Comparison of ENCODE assay signal across 19 cellular contexts in genomic region chr16:1097156-1097555, GRCh38. TPM values are rescaled to one million over a fixed set of nuclear protein-coding genes. Genes with fewer than 3 reads are reported as not detected.
A peak's percentile ranks its signal among the peaks of the same experiment; 100 is the strongest.
DNase-seq lines count a peak whose midpoint lies in the region; ATAC-seq and TF ChIP-seq lines count a peak whose summit lies in the region.
"Had no signal": no experiment of that assay in that cellular context is flagged by ENCODE, and none has a peak within 500 bp of the region (broad histone marks: within the 10 kb centered on the region; RNA-seq: fewer than 3 reads in every experiment).

No MANE protein-coding gene starts in this region.

- in situ Hi-C loops in gastrocnemius medialis (cut with MboI; ENCODE audit: low sequenced_read_pairs in 4 of 4) = no loop called here

- 0 out of 2 replicates have a peak, but pooled peaks cover 2% of the 10 kb centered on the region for H3K9me3 ChIP-seq in OCI-LY7 (ENCODE audit: low read length)
- H3K9me3 ChIP-seq in heart right ventricle = no peaks in the 10 kb centered on the region
- no peaks in the 10 kb centered on the region for H3K9me3 ChIP-seq in gastrocnemius medialis

- no peak for TF ChIP-seq POLR2A in gastrocnemius medialis (IDR thresholded peaks at IDR 0.05)

- no peak overlapping the region for H3K4me2 ChIP-seq in OCI-LY7 (ENCODE audit: low read length)

- TF ChIP-seq CTCF in OCI-LY7 (conservative IDR thresholded peaks at IDR 0.05; ENCODE audit: low read length) (no peak), heart right ventricle (IDR thresholded peaks at IDR 0.05) (no peak), gastrocnemius medialis (IDR thresholded peaks at IDR 0.05 in 4 of 5, conservative IDR thresholded peaks at IDR 0.05 in 1 of 5) (no peak)

- POLR2A ChIA-PET in OCI-LY7 (lab: Charles Lee) = no interaction called here

- 66 to 71% methylated on average over 18 of the region's 18 CpGs for WGBS in heart right ventricle, 2 donors

- H3K36me3 ChIP-seq in OCI-LY7 (ENCODE audit: insufficient read depth, low read length) (no peaks in the 10 kb centered on the region), heart right ventricle (no peaks in the 10 kb centered on the region), gastrocnemius medialis (no peaks in the 10 kb centered on the region)

- no peak overlapping the region for H2AFZ ChIP-seq in OCI-LY7 (ENCODE audit: low read length)

- peak; percentile 4 to 44 (median 29) for ATAC-seq in heart right ventricle
- peak; percentile 12 to 24 for ATAC-seq in gastrocnemius medialis
- ATAC-seq: SK-N-SH treated with all-trans-retinoic acid at 6 μM for 48 hours had no signal

- H4K20me1 ChIP-seq in OCI-LY7 (ENCODE audit: insufficient read depth, low read length) = no peaks in the 10 kb centered on the region

- DNase-seq in COLO668 (lab: John Stamatoyannopoulos, UW; ENCODE audit: unreplicated experiment) (peak; percentile 13), OCI-LY7 (ENCODE audit: low spot score) (peak; percentile 5), heart right ventricle (no peak), gastrocnemius medialis (no peak), OCI-M2 (lab: John Stamatoyannopoulos, UW; ENCODE audit: unreplicated experiment) (no peak), NCI-H2081 (lab: John Stamatoyannopoulos, UW) (no peak), superior temporal gyrus (ENCODE audit: extremely low spot score) (no peak), NCI-H146 (lab: John Stamatoyannopoulos, UW) (no peak)
- DNase-seq: AML-193; CD4-positive, alpha-beta T cell; DMS79 treated with DMSO at 0.1 percent for 48 hours; GDM1; NCI-H2107; NCI-H226; NCI-H526 treated with DMSO at 0.1 percent for 48 hours; SHP77 had no signal

- H3K79me2 ChIP-seq in OCI-LY7 (ENCODE audit: insufficient read depth, low read depth, low read length) = no peaks in the 10 kb centered on the region

- CTCF ChIA-PET in OCI-LY7 (lab: Charles Lee; ENCODE audit: unreplicated experiment) = no interaction called here

- H3K27me3 ChIP-seq in heart right ventricle (peaks cover 0 to 39% (median 19%) of the 10 kb centered on the region in 7 donors), gastrocnemius medialis (no peaks in the 10 kb centered on the region)

- no peaks in the 10 kb centered on the region for H3K9me2 ChIP-seq in OCI-LY7 (ENCODE audit: insufficient read depth, low read length)

- H3K27ac ChIP-seq in OCI-LY7 (ENCODE audit: low read depth, low read length, poor library complexity, severe bottlenecking) (no peak overlapping the region), heart right ventricle (peak overlapping the region; percentile 6 to 89 (median 84)), gastrocnemius medialis (peak overlapping the region; percentile 84 to 93 (median 88))

- intact Hi-C loops in OCI-LY7 (cut with micrococcal nuclease; ENCODE audit: unreplicated experiment) (no loop called here), heart right ventricle (cut with DNase I) (loop anchor here in 1 of 10 donors (2.0 to 5.0 kb wide), 2 partner anchors 284 to 385 kb away; no protein-coding TSS in a partner anchor), gastrocnemius medialis (cut with DNase I; ENCODE audit: low total_unique reads) (no loop called here)

- BruUV-seq in OCI-LY7 (replicated peaks; lab: Mats Ljungman, UMichigan) = no TSS peak

- no peaks in the 10 kb centered on the region for H3K4me1 ChIP-seq in OCI-LY7 (ENCODE audit: insufficient read depth, low read length, poor library complexity, severe bottlenecking)
- peaks cover 11 to 29% (median 22%) of the 10 kb centered on the region in 9 donors for H3K4me1 ChIP-seq in heart right ventricle
- peaks cover 22% of the 10 kb centered on the region in 2 donors for H3K4me1 ChIP-seq in gastrocnemius medialis

- H3K4me3 ChIP-seq in OCI-LY7 (ENCODE audit: low read depth, low read length, poor library complexity, severe bottlenecking) (no peak overlapping the region), heart right ventricle (no peak overlapping the region), gastrocnemius medialis (no peak overlapping the region)

RNA-seq across cellular contexts. Expression of gene C1QTNF8, which starts 1.1 kb away (rescaled TPM):
- not detected in 2 replicates for total RNA-seq in OCI-LY7 (2014; rRNA removed; shearing (Covaris generic))
- total RNA-seq in OCI-LY7 (2022) (not detected in 2 replicates), heart right ventricle (under 1 TPM in 1 of 10 donors, not detected in 9; 0.15 TPM), gastrocnemius medialis (not detected)
- not detected for polyA plus RNA-seq in heart right ventricle
- total RNA-seq: A673; CD4-positive, alpha-beta T cell; HT1080 had no signal

RNA-seq across cellular contexts. Expression of gene SSTR5, which starts 24.6 kb away (rescaled TPM):
- not detected in 2 replicates for total RNA-seq in OCI-LY7 (2014; rRNA removed; shearing (Covaris generic))
- not detected in 2 replicates for total RNA-seq in OCI-LY7 (2022)
- 10 to 100 TPM in 3 of 10 donors, 1 to 10 TPM in 7; 2.1 to 32.0 (median 6.5) TPM for total RNA-seq in heart right ventricle
- 1 to 10 TPM in 1 of 2 donors, under 1 TPM in 1; 0.39 to 1.4 TPM for polyA plus RNA-seq in heart right ventricle
- 1 to 10 TPM in 1 of 4 donors, under 1 TPM in 2, not detected in 1; 0.24 to 1.3 (median 0.33) TPM for total RNA-seq in gastrocnemius medialis
- total RNA-seq: A673; CD4-positive, alpha-beta T cell; HT1080 had no signal

RNA-seq across cellular contexts. Expression of gene CACNA1H, which starts 55.8 kb away (rescaled TPM):
- not detected in 2 replicates for total RNA-seq in OCI-LY7 (2014; rRNA removed; shearing (Covaris generic))
- not detected in 2 replicates for total RNA-seq in OCI-LY7 (2022)
- 1 to 10 TPM; 1.7 to 6.0 (median 2.2) TPM for total RNA-seq in heart right ventricle
- polyA plus RNA-seq in heart right ventricle = 1 to 10 TPM; 7.1 to 8.7 TPM
- 10 to 100 TPM in 1 of 4 donors, 1 to 10 TPM in 3; 3.7 to 12.8 (median 4.5) TPM for total RNA-seq in gastrocnemius medialis
- total RNA-seq: HT1080 had no signal

Comparison
In these comparisons a context has a peak if more than half of its experiments do, and no peak if none do; other contexts are left out.
1. DNase-seq: peak in COLO668 (single experiment) and OCI-LY7 (single experiment); none in heart right ventricle (0 of 2), gastrocnemius medialis (0 of 2), OCI-M2 (single experiment), NCI-H2081 (0 of 2), superior temporal gyrus (single experiment) and NCI-H146 (single experiment).